ENCODE assay signal across 9 cellular contexts in the genomic region with DNA sequence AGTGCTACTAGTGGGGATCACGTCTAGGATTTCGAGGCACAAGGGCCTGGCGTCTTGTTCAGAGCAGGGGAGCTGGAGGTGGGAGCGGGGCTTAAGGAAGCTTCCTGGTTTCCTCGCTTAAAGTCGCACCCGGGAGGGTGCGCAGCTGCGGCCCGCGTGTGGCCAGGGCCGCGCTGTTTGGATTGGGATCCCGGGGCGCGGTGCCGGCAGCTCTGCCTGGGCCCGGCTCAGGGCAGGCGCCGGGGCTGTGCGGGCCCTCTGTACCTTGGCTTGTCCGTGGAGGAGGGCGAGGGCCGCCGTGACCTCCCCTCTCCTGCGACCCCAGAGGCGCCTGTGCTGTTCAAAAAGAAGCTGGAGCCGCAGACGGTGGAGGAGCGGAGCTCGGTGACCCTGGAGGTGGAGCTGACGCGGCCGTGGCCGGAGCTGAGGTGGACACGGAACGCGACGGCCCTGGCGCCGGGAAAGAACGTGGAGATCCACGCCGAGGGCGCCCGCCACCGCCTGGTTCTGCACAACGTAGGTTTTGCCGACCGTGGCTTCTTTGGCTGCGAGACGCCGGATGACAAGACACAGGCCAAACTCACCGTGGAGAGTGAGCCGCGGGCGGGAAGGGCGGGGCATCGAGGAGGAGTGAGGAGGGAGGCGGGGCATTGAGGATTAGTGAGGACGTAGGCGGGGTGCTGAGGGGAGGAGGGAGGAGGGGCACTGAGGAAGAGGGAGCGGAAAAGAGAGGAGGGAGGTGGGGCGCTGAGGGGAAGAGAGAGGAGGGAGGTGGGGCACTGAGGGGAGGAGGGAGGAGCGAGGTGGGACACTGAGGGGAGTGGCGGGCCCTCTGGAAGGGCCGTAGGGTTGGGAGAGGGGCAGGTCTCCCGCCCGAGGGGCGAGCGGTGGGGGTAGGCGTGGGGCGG.
A peak's percentile ranks its signal among the peaks of the same experiment; 100 is the strongest.
DNase-seq lines count a peak whose midpoint lies in the region; ATAC-seq and TF ChIP-seq lines count a peak whose summit lies in the region.
"Had no signal": no experiment of that assay in that cellular context is flagged by ENCODE, and none has a peak within 500 bp of the region (broad histone marks: within the 10 kb centered on the region; RNA-seq: fewer than 3 reads in every experiment).

No MANE protein-coding gene starts in this region.

- WGBS in HUES64: 3% methylated on average over 73 of the region's 73 CpGs
- 4 to 6% methylated on average over 49 to 58 of the region's 73 CpGs for WGBS in thyroid gland, 2 donors

- ATAC-seq in left ventricle myocardium superior: peak; percentile 82

- intact Hi-C loops in left ventricle myocardium superior (cut with micrococcal nuclease) (no loop called here), thyroid gland (cut with DNase I) (no loop called here)

- H3K27ac ChIP-seq in HUES64 (ENCODE audit: low read depth, low read length): no peak overlapping the region
- H3K27ac ChIP-seq in thyroid gland: peak overlapping the region in 2 of 3 donors; percentile 62 to 68
- H3K27ac ChIP-seq: C4-2B had no signal

- H3K4me3 Mint-ChIP-seq in T-helper 1 cell treated with Interleukin-12 subunit alpha and Interleukin-12 subunit beta and Interleukin-4 antibody, amounts not matched to agents 30 μg/mL and 1 μg/mL, for 36 hours: peak overlapping the region; percentile 68

- H3K9ac ChIP-seq in HUES64 (ENCODE audit: low read depth, low read length): peak overlapping the region; percentile 76

- peaks cover 3% of the 10 kb centered on the region for H3K4me1 Mint-ChIP-seq in T-helper 1 cell treated with Interleukin-12 subunit alpha and Interleukin-12 subunit beta and Interleukin-4 antibody, amounts not matched to agents 30 μg/mL and 1 μg/mL, for 36 hours (ENCODE audit: low read depth)

- H3K9me3 ChIP-seq in HUES64 (ENCODE audit: insufficient read depth, low read depth, low read length) (no peaks in the 10 kb centered on the region), thyroid gland (no peaks in the 10 kb centered on the region)

- peak overlapping the region; percentile 74 for H3K4me3 ChIP-seq in HUES64 (ENCODE audit: low read length)
- H3K4me3 ChIP-seq in thyroid gland (replicated peaks in 1 of 3): peak overlapping the region in 2 of 3 donors; percentile 20 to 58

- DNase-seq in NCI-H345 (lab: John Stamatoyannopoulos, UW) (peak; percentile 27), NCI-H345 treated with DMSO at 0.1 percent for 48 hours (lab: John Stamatoyannopoulos, UW; ENCODE audit: unreplicated experiment) (no peak), amygdala (lab: John Stamatoyannopoulos, UW) (peak in 45 of 56 donors; percentile 9 to 75 (median 49)), left ventricle myocardium superior (peak; percentile 89), pons (ENCODE audit: low spot score) (peak; percentile 57), thyroid gland (peak; percentile 90)

- H3K36me3 Mint-ChIP-seq in T-helper 1 cell treated with Interleukin-12 subunit alpha and Interleukin-12 subunit beta and Interleukin-4 antibody, amounts not matched to agents 30 μg/mL and 1 μg/mL, for 36 hours (ENCODE audit: low read depth): no peaks in the 10 kb centered on the region

- H3K9me3 Mint-ChIP-seq in T-helper 1 cell treated with Interleukin-12 subunit alpha and Interleukin-12 subunit beta and Interleukin-4 antibody, amounts not matched to agents 30 μg/mL and 1 μg/mL, for 36 hours: no peaks in the 10 kb centered on the region

- H3K36me3 ChIP-seq in HUES64 (ENCODE audit: insufficient read depth, low read length) (peaks cover 22% of the 10 kb centered on the region), thyroid gland (no peaks in the 10 kb centered on the region)

- H3K27me3 Mint-ChIP-seq in T-helper 1 cell treated with Interleukin-12 subunit alpha and Interleukin-12 subunit beta and Interleukin-4 antibody, amounts not matched to agents 30 μg/mL and 1 μg/mL, for 36 hours (ENCODE audit: low read depth): no peaks in the 10 kb centered on the region

- peak in 1 of 2 donors; percentile 50 for TF ChIP-seq POLR2A in thyroid gland (IDR thresholded peaks at IDR 0.05)

- TF ChIP-seq CTCF in thyroid gland (IDR thresholded peaks at IDR 0.05): no peak

- H3K27me3 ChIP-seq in HUES64 (ENCODE audit: insufficient read depth, low read length): peaks cover 9% of the 10 kb centered on the region; the same call in 1 of the 2 replicates
- no peaks in the 10 kb centered on the region for H3K27me3 ChIP-seq in thyroid gland

- H3K27ac Mint-ChIP-seq in T-helper 1 cell treated with Interleukin-12 subunit alpha and Interleukin-12 subunit beta and Interleukin-4 antibody, amounts not matched to agents 30 μg/mL and 1 μg/mL, for 36 hours: no peak overlapping the region

- H3K4me1 ChIP-seq in HUES64 (ENCODE audit: insufficient read depth, low read length) (no peaks in the 10 kb centered on the region), thyroid gland (peaks cover 13 to 14% of the 10 kb centered on the region in 2 donors)
